8 cellular contexts compared by ENCODE assay signal in the genomic region with DNA sequence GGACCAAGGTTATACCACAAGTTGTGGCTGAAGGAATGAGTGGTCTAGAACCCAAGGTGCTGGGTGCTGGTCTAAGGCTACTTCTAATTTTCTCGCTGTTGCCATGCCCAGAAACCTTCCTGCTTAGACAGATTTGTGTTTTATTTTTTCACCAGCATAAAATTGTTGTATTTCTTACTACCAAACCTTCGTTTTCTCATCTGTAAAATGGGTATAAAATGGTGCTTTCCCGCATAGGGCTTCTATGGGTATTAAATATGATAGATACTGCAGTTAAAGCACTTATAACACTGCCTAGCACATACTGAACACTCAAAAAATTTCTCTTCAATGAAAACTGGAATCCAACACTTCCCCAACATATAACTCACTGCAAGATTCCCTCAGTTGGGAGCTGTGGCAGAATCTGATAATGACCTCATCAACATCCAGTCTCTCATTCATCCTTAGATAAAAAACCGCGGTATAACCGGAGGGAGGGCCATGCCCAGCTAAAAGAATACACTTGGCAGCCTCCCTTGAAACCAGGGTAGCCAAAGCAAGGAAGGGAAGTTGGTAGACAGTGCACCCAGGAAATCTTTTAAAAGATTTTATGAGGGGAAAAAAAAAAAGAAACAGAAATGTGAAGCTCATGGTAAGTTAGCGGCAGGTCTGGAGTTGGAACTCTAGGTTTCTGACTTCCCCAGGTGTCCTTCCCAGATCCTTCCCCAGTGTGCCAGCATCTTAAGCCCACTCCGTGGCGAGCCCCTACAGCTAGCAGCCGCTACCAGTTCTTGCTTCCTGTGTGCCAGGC. TPM values are rescaled to one million over a fixed set of nuclear protein-coding genes. Genes with fewer than 3 reads are reported as not detected.
A peak's percentile ranks its signal among the peaks of the same experiment; 100 is the strongest.
DNase-seq lines count a peak whose midpoint lies in the region; TF ChIP-seq lines count a peak whose summit lies in the region.

No MANE protein-coding gene starts in this region.

- H3K27me3 ChIP-seq in AG04450 (ENCODE audit: control insufficient read depth, insufficient read depth, low read length) = no peaks in the 10 kb centered on the region
- no peaks in the 10 kb centered on the region for H3K27me3 ChIP-seq in HL-60 (ENCODE audit: insufficient read depth, poor library complexity, severe bottlenecking)

- peak overlapping the region; percentile 88 for H3K27ac Mint-ChIP-seq in type B pancreatic cell

- peaks cover 7% of the 10 kb centered on the region for H3K36me3 Mint-ChIP-seq in type B pancreatic cell

- DNase-seq in AG04450 (ENCODE audit: low read depth, low spot score) (no peak), HL-60 (ENCODE audit: low read depth in 1 of 2, low spot score in 1 of 2) (peak in 1 of 2 experiments; percentile 11), lower leg skin (ENCODE audit: low spot score in 2 of 2) (no peak), type B pancreatic cell (ENCODE audit: extremely low spot score, unreplicated experiment) (no peak), RKO (ENCODE audit: low spot score) (no peak), cerebellum (ENCODE audit: low spot score) (no peak), NCI-H1417 treated with DMSO at 0.1 percent for 48 hours (lab: John Stamatoyannopoulos, UW) (no peak)

- no peak overlapping the region for H3K27ac ChIP-seq in AG04450 (ENCODE audit: low read depth, low read length)
- peak overlapping the region; percentile 86 for H3K27ac ChIP-seq in HL-60 (replicated peaks)
- H3K27ac ChIP-seq in adipose tissue (ENCODE audit: low read depth, low read length) = peak overlapping the region; percentile 87

- H3K4me3 ChIP-seq in AG04450 (ENCODE audit: low read depth, low read length) (peak overlapping the region; percentile 55), HL-60 (replicated peaks; ENCODE audit: insufficient read depth, low read length) (peak overlapping the region; percentile 71), lower leg skin (ENCODE audit: low read depth, poor library complexity, severe bottlenecking) (peak overlapping the region; percentile 62)

- intact Hi-C loops in lower leg skin (cut with DNase I; ENCODE audit: low total_unique reads) = loop anchor here (10.0 kb wide), 1 partner anchor 121 kb away; no protein-coding TSS in a partner anchor

- POLR2A ChIA-PET in AG04450 (lab: Yijun Ruan, JAX) = interaction anchor here (0.6 to 1.2 kb wide), 2 partner anchors 12 to 65 kb away, joined by 3 to 6 read pairs; no protein-coding TSS in a partner anchor

- H3K4me1 Mint-ChIP-seq in type B pancreatic cell (ENCODE audit: unreplicated experiment) = peaks cover 12% of the 10 kb centered on the region

- H3K9me3 ChIP-seq in AG04450 (ENCODE audit: control insufficient read depth, insufficient read depth, low read length) = no peaks in the 10 kb centered on the region

- no peaks in the 10 kb centered on the region for H3K27me3 Mint-ChIP-seq in type B pancreatic cell

- no peak for TF ChIP-seq POLR2A in lower leg skin (IDR thresholded peaks at IDR 0.05)

- no peaks in the 10 kb centered on the region for H3K9me3 Mint-ChIP-seq in type B pancreatic cell

- no peak for TF ChIP-seq CTCF in AG04450 (IDR thresholded peaks at IDR 0.05; ENCODE audit: low read depth, low read length)
- TF ChIP-seq CTCF in HL-60 (IDR thresholded peaks at IDR 0.05; ENCODE audit: insufficient read depth, low read length) = no peak
- no peak for TF ChIP-seq CTCF in lower leg skin (IDR thresholded peaks at IDR 0.05)
- no peak for TF ChIP-seq CTCF in type B pancreatic cell (conservative IDR thresholded peaks at IDR 0.05)

- 53 to 63% (median 57%) methylated on average over 10 of the region's 10 CpGs for WGBS in adipose tissue, 3 donors
- 45 to 53% methylated on average over 10 of the region's 10 CpGs for WGBS in lower leg skin, 2 donors

- CTCF ChIA-PET in AG04450 (lab: Charles Lee) = interaction anchor here (1.1 to 1.2 kb wide), 2 partner anchors 22 to 445 kb away, joined by 4 to 5 read pairs; no protein-coding TSS in a partner anchor

- peak overlapping the region; percentile 94 for H3K4me3 Mint-ChIP-seq in type B pancreatic cell

RNA-seq across cellular contexts. Expression of gene NEMP2, which starts 1.2 kb away (rescaled TPM):
- polyA plus RNA-seq in AG04450 (2011; rRNA removed) (3.5 and 7.3 TPM in 2 replicates), adipose tissue (1 to 10 TPM in 1 of 3 donors, under 1 TPM in 2; 0.43 to 1.7 (median 0.90) TPM)
- polyA minus RNA-seq in AG04450 (2011; rRNA and poly(A)+ RNA removed) = 7.5 and 7.9 TPM in 2 replicates
- total RNA-seq in lower leg skin (1 to 10 TPM; 1.1 to 1.7 (median 1.6) TPM), type B pancreatic cell (ENCODE audit: low replicate concordance) (5.8 and 7.2 TPM in 2 replicates), cerebellum (5.4 TPM)
